In the genomic region with DNA sequence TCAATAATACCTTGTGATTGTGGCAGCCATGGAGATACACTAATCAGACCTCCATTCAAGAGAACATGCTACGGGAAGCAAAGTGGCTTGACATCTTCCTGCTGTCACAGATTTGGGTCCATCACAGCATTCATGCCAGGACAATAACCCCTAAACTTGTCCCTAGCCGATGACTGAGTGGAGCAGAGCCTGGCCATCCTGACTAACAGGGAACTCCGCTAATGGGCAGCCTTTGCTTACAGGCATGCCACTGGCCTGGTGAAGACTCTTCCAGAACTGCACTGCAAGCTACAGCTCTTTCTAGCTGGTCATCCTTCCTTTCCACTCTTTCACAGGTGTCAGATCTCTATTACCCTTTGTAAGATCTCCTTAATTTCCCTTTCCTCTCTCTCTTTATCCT, we compare ENCODE assay signal across 31 cellular contexts. TPM values are rescaled to one million over a fixed set of nuclear protein-coding genes. Genes with fewer than 3 reads are reported as not detected.
DNase-seq lines count a peak whose midpoint lies in the region; ATAC-seq and TF ChIP-seq lines count a peak whose summit lies in the region.
"Had no signal": no experiment of that assay in that cellular context is flagged by ENCODE, and none has a peak within 500 bp of the region (broad histone marks: within the 10 kb centered on the region; RNA-seq: fewer than 3 reads in every experiment).

No MANE protein-coding gene starts in this region.

- TF ChIP-seq CTCF in GM20000 (IDR thresholded peaks at IDR 0.05; ENCODE audit: extremely low read depth, missing control alignments) (no peak), left lung (IDR thresholded peaks at IDR 0.05) (no peak)

- H3K79me2 ChIP-seq in GM23248 (ENCODE audit: insufficient read depth), result peaks cover 28% of the 10 kb centered on the region

- no peak overlapping the region for H2BK15ac ChIP-seq in mesenchymal stem cell (ENCODE audit: low read depth, poor library complexity, severe bottlenecking)

- H2BK5ac ChIP-seq in mesenchymal stem cell (ENCODE audit: low read depth, low read length, poor library complexity, severe bottlenecking), result no peak overlapping the region

- H3K36me3 ChIP-seq in GM23248 (ENCODE audit: low read depth) (no peaks in the 10 kb centered on the region), mesenchymal stem cell (ENCODE audit: control insufficient read depth in 1 of 2, insufficient read depth in 2 of 2, low read depth in 1 of 2, low read length in 2 of 2) (peaks cover 0 to 2% of the 10 kb centered on the region in 2 experiments), left lung (no peaks in the 10 kb centered on the region)
- H3K36me3 ChIP-seq: ascending aorta, esophagus muscularis mucosa, MG63, tibial nerve had no signal

- H3K27ac ChIP-seq in GM23248 (peak overlapping the region; percentile 60), mesenchymal stem cell (ENCODE audit: low read length, poor library complexity, severe bottlenecking) (no peak overlapping the region), left lung (no peak overlapping the region)
- H3K27ac ChIP-seq: ascending aorta, esophagus muscularis mucosa, RWPE1, tibial nerve had no signal

- peaks cover 11% of the 10 kb centered on the region for H3K79me1 ChIP-seq in mesenchymal stem cell (replicated peaks; ENCODE audit: low read length, poor library complexity, severe bottlenecking)

- WGBS in GM23248 (ENCODE audit: low coverage in 1 of 2, low lambda C conversion rate in 2 of 2, missing lambda C conversion rate in 2 of 2), 2 experiments, result 70 to 71% methylated on average over 3 of the region's 3 CpGs
- 95% methylated on average over 3 of the region's 3 CpGs for WGBS in mesenchymal stem cell

- H3K9me2 ChIP-seq in GM23248 (ENCODE audit: insufficient read depth), result no peaks in the 10 kb centered on the region

- H2AFZ ChIP-seq in GM23248 (no peak overlapping the region), mesenchymal stem cell (ENCODE audit: low read depth, low read length) (no peak overlapping the region)

- no peak overlapping the region for H2AK5ac ChIP-seq in mesenchymal stem cell (ENCODE audit: low read length, severe bottlenecking)

- H3K4me1 ChIP-seq in GM23248 (ENCODE audit: insufficient read depth) (peaks cover 27% of the 10 kb centered on the region), mesenchymal stem cell (ENCODE audit: control insufficient read depth, insufficient read depth, low read depth, low read length) (peaks cover 5% of the 10 kb centered on the region), left lung (peaks cover 0 to 2% of the 10 kb centered on the region in 2 donors)
- H3K4me1 ChIP-seq: ascending aorta, tibial nerve had no signal

- no peak overlapping the region for H4K8ac ChIP-seq in mesenchymal stem cell (ENCODE audit: low read length)

- peaks cover 27% of the 10 kb centered on the region for H3K4me1 Mint-ChIP-seq in T-helper 17 cell
- H3K4me1 Mint-ChIP-seq: B cell, endodermal cell, mesothelial cell of epicardium had no signal

- no peak overlapping the region for H3K4ac ChIP-seq in mesenchymal stem cell (ENCODE audit: low read depth in 1 of 2, low read length in 2 of 2)

- no peak overlapping the region for H3K4me3 ChIP-seq in GM23248
- no peak overlapping the region for H3K4me3 ChIP-seq in mesenchymal stem cell (ENCODE audit: insufficient read depth in 1 of 2, low read depth in 1 of 2, low read length in 2 of 2)
- H3K4me3 ChIP-seq in left lung, result no peak overlapping the region
- H3K4me3 ChIP-seq: ascending aorta, esophagus muscularis mucosa, MG63, skin epidermis, tibial nerve had no signal

- H3K27me3 ChIP-seq in GM23248 (replicated peaks; ENCODE audit: insufficient read depth), result no peaks in the 10 kb centered on the region
- H3K27me3 ChIP-seq in mesenchymal stem cell (ENCODE audit: control insufficient read depth in 1 of 2, insufficient read depth in 1 of 2, low read length in 2 of 2), result no peaks in the 10 kb centered on the region
- H3K27me3 ChIP-seq in left lung, result no peaks in the 10 kb centered on the region
- H3K27me3 ChIP-seq: ascending aorta, esophagus muscularis mucosa, MG63, tibial nerve had no signal

- no peaks in the 10 kb centered on the region for H3K27me3 Mint-ChIP-seq in T-helper 17 cell
- H3K27me3 Mint-ChIP-seq: activated CD4-positive, alpha-beta T cell treated with anti-CD3 and anti-CD28 coated beads for 36 hours; activated naive CD8-positive, alpha-beta T cell treated with anti-CD3 and anti-CD28 coated beads, Interleukin-2, amount 10 ng/mL, durations not matched to agents 7 days and 5 days; B cell; CD8-positive, alpha-beta memory T cell; naive thymus-derived CD4-positive, alpha-beta T cell had no signal

- no peak overlapping the region for H3K23ac ChIP-seq in mesenchymal stem cell (ENCODE audit: low read length in 2 of 2)

- peak; percentile 25 for DNase-seq in GM23248
- DNase-seq in T-helper 17 cell, result no peak
- no peak for DNase-seq in mesenchymal stem cell
- DNase-seq in GM20000 (ENCODE audit: low spot score), result no peak
- DNase-seq in left lung, result no peak
- DNase-seq in NCI-H2196 (lab: John Stamatoyannopoulos, UW; ENCODE audit: unreplicated experiment), result no peak
- DNase-seq: activated effector memory CD4-positive, alpha-beta T cell treated with anti-CD3 and anti-CD28 coated beads, Interleukin-2, amount 50 U/mL, for 16 hours; activated naive CD8-positive, alpha-beta T cell treated with anti-CD3 and anti-CD28 coated beads, Interleukin-2, amount 10 ng/mL, durations not matched to agents 7 days and 5 days; activated T-cell treated with anti-CD3 and anti-CD28 coated beads for 4 hours; CD8-positive, alpha-beta memory T cell; cortex of kidney; endodermal cell; hypothalamus; immature natural killer cell; MG63; naive thymus-derived CD4-positive, alpha-beta T cell; NCI-H1417 treated with DMSO at 0.1 percent for 48 hours; NCI-H446 treated with DMSO at 0.1 percent for 48 hours; NCI-H82; occipital lobe had no signal

- H3K36me3 Mint-ChIP-seq in T-helper 17 cell (ENCODE audit: low read depth), result no peaks in the 10 kb centered on the region

- H3K4me2 ChIP-seq in GM23248 (ENCODE audit: unreplicated experiment) (peak overlapping the region; percentile 67), mesenchymal stem cell (ENCODE audit: low read length, poor library complexity, severe bottlenecking) (no peak overlapping the region)

- no peak overlapping the region for H4K91ac ChIP-seq in mesenchymal stem cell (ENCODE audit: low read length)

- no peak overlapping the region for H2BK120ac ChIP-seq in mesenchymal stem cell (ENCODE audit: low read depth, low read length)

- no peak overlapping the region for H2BK12ac ChIP-seq in mesenchymal stem cell (ENCODE audit: low read length in 2 of 2)

- H3K9me3 ChIP-seq in GM23248 (ENCODE audit: low read depth) (no peaks in the 10 kb centered on the region), T-helper 17 cell (ENCODE audit: control insufficient read depth, low read length, poor library complexity, severe bottlenecking) (no peaks in the 10 kb centered on the region), mesenchymal stem cell (ENCODE audit: control insufficient read depth, low read length) (no peaks in the 10 kb centered on the region), left lung (no peaks in the 10 kb centered on the region)
- H3K9me3 ChIP-seq: ascending aorta, esophagus muscularis mucosa, MG63, tibial nerve had no signal

- ATAC-seq in GM18498 (IDR thresholded peaks at IDR 0.05; ENCODE audit: unreplicated experiment) (peak; percentile 3), T-helper 17 cell (no peak), left lung (no peak), HG03378 (IDR thresholded peaks at IDR 0.05; ENCODE audit: unreplicated experiment) (no peak)
- ATAC-seq: naive thymus-derived CD4-positive, alpha-beta T cell had no signal

- peak overlapping the region; percentile 5 to 33 for H3K18ac ChIP-seq in mesenchymal stem cell (ENCODE audit: low read depth in 1 of 2, low read length in 2 of 2)

- peak overlapping the region; percentile 94 for H3K27ac Mint-ChIP-seq in T-helper 17 cell
- H3K27ac Mint-ChIP-seq: activated naive CD8-positive, alpha-beta T cell treated with anti-CD3 and anti-CD28 coated beads, Interleukin-2, amount 10 ng/mL, durations not matched to agents 7 days and 5 days; B cell; endodermal cell; mesothelial cell of epicardium; T-helper 1 cell treated with Interleukin-12 subunit alpha and Interleukin-12 subunit beta and Interleukin-4 antibody, amounts not matched to agents 30 μg/mL and 1 μg/mL, for 36 hours had no signal

- no peak overlapping the region for H3K4me3 Mint-ChIP-seq in T-helper 17 cell
- H3K4me3 Mint-ChIP-seq: activated CD4-positive, alpha-beta T cell treated with anti-CD3 and anti-CD28 coated beads for 36 hours; activated naive CD8-positive, alpha-beta T cell treated with anti-CD3 and anti-CD28 coated beads, Interleukin-2, amount 10 ng/mL, durations not matched to agents 7 days and 5 days; B cell; endodermal cell; immature natural killer cell; mesothelial cell of epicardium; naive thymus-derived CD4-positive, alpha-beta T cell; T-helper 1 cell treated with Interleukin-12 subunit alpha and Interleukin-12 subunit beta and Interleukin-4 antibody, amounts not matched to agents 30 μg/mL and 1 μg/mL, for 36 hours had no signal

- no peak overlapping the region for H3K14ac ChIP-seq in mesenchymal stem cell (ENCODE audit: low read length in 2 of 2)

- in situ Hi-C loops in GM23248 (cut with MboI), result no loop called here

- peaks cover 25% of the 10 kb centered on the region for H3F3A ChIP-seq in GM23248 (ENCODE audit: insufficient read depth)

- H3K9ac ChIP-seq in GM23248, result no peak overlapping the region
- no peak overlapping the region for H3K9ac ChIP-seq in mesenchymal stem cell (ENCODE audit: low read length)

- H4K20me1 ChIP-seq in GM23248 (ENCODE audit: insufficient read depth), result no peaks in the 10 kb centered on the region

- intact Hi-C loops in left lung (cut with DNase I), result no loop called here

RNA-seq across cellular contexts. Expression of a gene that starts 16.0 kb away (rescaled TPM):
- 27.9 and 29.2 TPM in 2 replicates for total RNA-seq in GM23248 (2014; rRNA removed; shearing (Covaris generic))
- 26.1 and 26.7 TPM in 2 replicates for polyA plus RNA-seq in GM23248 (2016; fragmentation: Nextera tagmentation; extraction: Ambion mirVana)
- 10 to 100 TPM in 1 of 2 donors, 1 to 10 TPM in 1; 8.7 to 10.5 TPM for total RNA-seq in T-helper 17 cell
- 10.7 TPM for polyA plus RNA-seq in mesenchymal stem cell (2013, experiment 1 of 2)
- polyA plus RNA-seq in mesenchymal stem cell (2013, experiment 2 of 2), result 12.9 TPM
- 10 to 100 TPM; 17.4 to 21.5 TPM for total RNA-seq in left lung
